15 cellular contexts compared by ENCODE assay signal in genomic region chr16:81810361-81810760, GRCh38. TPM values are rescaled to one million over a fixed set of nuclear protein-coding genes. Genes with fewer than 3 reads are reported as not detected.
DNase-seq lines count a peak whose midpoint lies in the region; ATAC-seq and FAIRE-seq lines count a peak whose summit lies in the region.
"Had no signal": no experiment of that assay in that cellular context is flagged by ENCODE, and none has a peak within 500 bp of the region (broad histone marks: within the 10 kb centered on the region; RNA-seq: fewer than 3 reads in every experiment).

No MANE protein-coding gene starts in this region.

- H3K4me3 ChIP-seq in small intestine (ENCODE audit: low read depth in 1 of 2, low read length in 2 of 2), result no peak overlapping the region
- H3K4me3 ChIP-seq: right lobe of liver had no signal

- intact Hi-C loops in sciatic nerve (cut with DNase I), result no loop called here

- H3K4me1 ChIP-seq in small intestine (ENCODE audit: control insufficient read depth in 2 of 2, insufficient read depth in 1 of 2, low read depth in 1 of 2, low read length in 1 of 2), result peaks cover 4% of the 10 kb centered on the region in 2 donors

- no peaks in the 10 kb centered on the region for H3K36me3 ChIP-seq in small intestine (ENCODE audit: control insufficient read depth in 2 of 2, insufficient read depth in 2 of 2, low read length in 2 of 2)
- H3K36me3 ChIP-seq: right lobe of liver had no signal

- ATAC-seq in HG02763 (IDR thresholded peaks at IDR 0.05; ENCODE audit: unreplicated experiment) (peak; percentile 30), left lobe of liver (no peak), sciatic nerve (no peak)

- no peaks in the 10 kb centered on the region for H3K9me3 ChIP-seq in small intestine (ENCODE audit: control insufficient read depth, low read depth)
- H3K9me3 ChIP-seq: right lobe of liver had no signal

- H3K27me3 ChIP-seq in small intestine (ENCODE audit: control insufficient read depth in 2 of 2, insufficient read depth in 2 of 2, low read length in 2 of 2), result no peaks in the 10 kb centered on the region
- H3K27me3 ChIP-seq: right lobe of liver had no signal

- FAIRE-seq in small intestine (lab: Jason Lieb, UNC), result no peak
- FAIRE-seq: frontal cortex had no signal

- WGBS in small intestine, 3 donors, result 42 to 63% (median 60%) methylated on average over 2 of the region's 2 CpGs

- peak; percentile 24 for DNase-seq in NK-92 treated with Interleukin-12 subunit alpha and Interleukin-12 subunit beta, amount 100 ng/mL, for 24 hours (lab: John Stamatoyannopoulos, UW)
- DNase-seq in NK-92 (lab: John Stamatoyannopoulos, UW; ENCODE audit: unreplicated experiment) (no peak), RPMI8226 (peak; percentile 71), small intestine (no peak), GM19238 (ENCODE audit: insufficient read length, low spot score) (no peak), left lobe of liver (ENCODE audit: low spot score) (no peak), sciatic nerve (ENCODE audit: low spot score) (no peak)
- DNase-seq: CD4-positive, CD25-positive, alpha-beta regulatory T cell; H9; NCI-H2107; right lobe of liver; stimulated activated CD4-positive, alpha-beta T cell treated with anti-CD3 and anti-CD28 coated beads, Interleukin-4, amount 100 ng/mL, for 4 hours had no signal

- peak overlapping the region; percentile 5 to 83 for H3K27ac ChIP-seq in small intestine (ENCODE audit: low read depth in 1 of 2, low read length in 1 of 2)
- H3K27ac ChIP-seq: 22Rv1, right lobe of liver had no signal

RNA-seq across cellular contexts. Expression of gene PLCG2, which starts 31.3 kb away (rescaled TPM):
- 10 to 100 TPM in 2 of 3 donors, 1 to 10 TPM in 1; 8.4 to 27.5 (median 10.3) TPM for polyA plus RNA-seq in small intestine
- total RNA-seq in left lobe of liver (12.1 TPM), sciatic nerve (40.7 TPM)

Comparison
In these comparisons a context has a peak if more than half of its experiments do, and no peak if none do; other contexts are left out.
1. DNase-seq: peak in NK-92 treated with Interleukin-12 subunit alpha and Interleukin-12 subunit beta, amount 100 ng/mL, for 24 hours (single experiment) and RPMI8226 (single experiment); none in NK-92 (single experiment), small intestine (single experiment), GM19238 (single experiment), left lobe of liver (single experiment) and sciatic nerve (single experiment).